In the genomic region with DNA sequence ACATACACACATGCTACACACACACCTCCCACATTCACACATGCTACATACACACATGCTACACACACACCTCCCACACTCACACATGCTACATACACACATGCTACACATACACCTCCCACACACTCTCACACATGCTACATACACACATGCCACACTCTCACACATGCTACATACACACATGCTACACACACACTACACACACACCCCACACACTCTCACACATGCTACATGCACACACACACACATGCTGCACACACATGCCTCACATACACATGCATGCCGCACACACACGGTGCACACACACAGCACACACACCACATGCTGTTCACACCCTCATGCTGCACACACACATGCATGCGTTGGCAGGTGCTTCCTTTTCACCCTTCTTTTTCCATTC, we compare ENCODE assay signal across 15 cellular contexts.
A peak's percentile ranks its signal among the peaks of the same experiment; 100 is the strongest.
DNase-seq lines count a peak whose midpoint lies in the region; ATAC-seq, FAIRE-seq and TF ChIP-seq lines count a peak whose summit lies in the region.
"Had no signal": no experiment of that assay in that cellular context is flagged by ENCODE, and none has a peak within 500 bp of the region (broad histone marks: within the 10 kb centered on the region; RNA-seq: fewer than 3 reads in every experiment).

No MANE protein-coding gene starts in this region.

- peaks cover 43% of the 10 kb centered on the region for H3F3A ChIP-seq in neural progenitor cell (ENCODE audit: low read depth)

- no peak for ATAC-seq in WTC11

- H3K4me1 Mint-ChIP-seq in WTC11 = peaks cover 71% of the 10 kb centered on the region
- H3K4me1 Mint-ChIP-seq in neural progenitor cell = peaks cover 40% of the 10 kb centered on the region
- H3K4me1 Mint-ChIP-seq: B cell; CD8-positive, alpha-beta memory T cell had no signal

- CTCF ChIA-PET in WTC11 (lab: Charles Lee) = interaction anchor here (0.9 to 7.2 kb wide), 21 partner anchors 8 to 1198 kb away, joined by 3 to 142 read pairs (median 4); no protein-coding TSS in a partner anchor

- POLR2A ChIA-PET in WTC11 (lab: Charles Lee) = no interaction called here

- no peak overlapping the region for H2AFZ ChIP-seq in neural progenitor cell (replicated peaks)

- no peak overlapping the region for H3K4me3 Mint-ChIP-seq in WTC11
- peak overlapping the region; percentile 39 for H3K4me3 Mint-ChIP-seq in neural progenitor cell
- H3K4me3 Mint-ChIP-seq: B cell; CD14-positive monocyte; CD8-positive, alpha-beta memory T cell had no signal

- no peaks in the 10 kb centered on the region for H3K27me3 Mint-ChIP-seq in WTC11 (ENCODE audit: low read depth)
- peaks cover 4% of the 10 kb centered on the region for H3K27me3 Mint-ChIP-seq in neural progenitor cell (ENCODE audit: insufficient read depth, low read depth)
- H3K27me3 Mint-ChIP-seq: B cell; CD8-positive, alpha-beta memory T cell had no signal

- peak; percentile 5 for FAIRE-seq in GM12892 (lab: Jason Lieb, UNC)
- FAIRE-seq: A204.1, H54 had no signal

- no peak for TF ChIP-seq POLR2A in GM12892 (IDR thresholded peaks at IDR 0.05; ENCODE audit: low read depth, low read length)

- no peak for TF ChIP-seq CTCF in WTC11 (IDR thresholded peaks at IDR 0.05)
- TF ChIP-seq CTCF in neural progenitor cell (IDR thresholded peaks at IDR 0.05) = no peak
- TF ChIP-seq CTCF in right atrium auricular region (IDR thresholded peaks at IDR 0.05) = no peak

- H3K9ac ChIP-seq in neural progenitor cell = no peak overlapping the region

- H3K36me3 ChIP-seq in neural progenitor cell (no peaks in the 10 kb centered on the region), right atrium auricular region (no peaks in the 10 kb centered on the region)

- H3K27ac ChIP-seq in neural progenitor cell (no peak overlapping the region), right atrium auricular region (no peak overlapping the region)

- DNase-seq in GM12892 (ENCODE audit: insufficient read length) (no peak), WTC11 (ENCODE audit: low spot score) (no peak), neural progenitor cell (ENCODE audit: low spot score) (no peak), NCI-H1092 (lab: John Stamatoyannopoulos, UW) (no peak), NCI-H2171 treated with DMSO at 0.1 percent for 48 hours (lab: John Stamatoyannopoulos, UW) (no peak), right atrium auricular region (ENCODE audit: low spot score) (no peak), activated T-cell treated with anti-CD3 and anti-CD28 coated beads for 4 hours (no peak)
- DNase-seq: Caco-2; CD8-positive, alpha-beta memory T cell; DND-41; GDM1 had no signal

- H3K4me2 ChIP-seq in neural progenitor cell = peak overlapping the region; percentile 48

- H3K4me3 ChIP-seq in neural progenitor cell (no peak overlapping the region), right atrium auricular region (no peak overlapping the region)

- H3K4me1 ChIP-seq in neural progenitor cell (peaks cover 48% of the 10 kb centered on the region), right atrium auricular region (no peaks in the 10 kb centered on the region)
- H3K4me1 ChIP-seq: Caco-2 had no signal

- H3K27ac Mint-ChIP-seq in WTC11 (peak overlapping the region; percentile 79), neural progenitor cell (no peak overlapping the region)
- H3K27ac Mint-ChIP-seq: B cell; CD8-positive, alpha-beta memory T cell had no signal

- H3K9me3 Mint-ChIP-seq in WTC11 (no peaks in the 10 kb centered on the region), neural progenitor cell (no peaks in the 10 kb centered on the region)
- H3K9me3 Mint-ChIP-seq: CD14-positive monocyte had no signal

- H4K20me1 ChIP-seq in neural progenitor cell (ENCODE audit: low read depth) = no peaks in the 10 kb centered on the region

- H3K36me3 Mint-ChIP-seq in WTC11 (no peaks in the 10 kb centered on the region), neural progenitor cell (no peaks in the 10 kb centered on the region)
- H3K36me3 Mint-ChIP-seq: CD14-positive monocyte had no signal

- H3K79me2 ChIP-seq in neural progenitor cell (ENCODE audit: low read depth) = no peaks in the 10 kb centered on the region

- H3K9me3 ChIP-seq in neural progenitor cell (ENCODE audit: low read depth) (no peaks in the 10 kb centered on the region), right atrium auricular region (no peaks in the 10 kb centered on the region)
- H3K9me3 ChIP-seq: Caco-2 had no signal

- H3K27me3 ChIP-seq in neural progenitor cell (no peaks in the 10 kb centered on the region), right atrium auricular region (no peaks in the 10 kb centered on the region)

TF ChIP-seq in WTC11, 78 proteins besides CTCF, POLR2A, EP300 and RAD21:
- no peak for TF ChIP-seq ZNF423 (CRISPR knock-in tag; IDR thresholded peaks at IDR 0.05)
- peak; percentile 13; the same call in 1 of the 2 replicates for TF ChIP-seq TEAD1 (CRISPR knock-in tag; IDR thresholded peaks at IDR 0.05)
- TF ChIP-seq CBFB (CRISPR knock-in tag; IDR thresholded peaks at IDR 0.05; ENCODE audit: low read depth) = no peak
